ENCODE assay signal across 8 cellular contexts in the genomic region with DNA sequence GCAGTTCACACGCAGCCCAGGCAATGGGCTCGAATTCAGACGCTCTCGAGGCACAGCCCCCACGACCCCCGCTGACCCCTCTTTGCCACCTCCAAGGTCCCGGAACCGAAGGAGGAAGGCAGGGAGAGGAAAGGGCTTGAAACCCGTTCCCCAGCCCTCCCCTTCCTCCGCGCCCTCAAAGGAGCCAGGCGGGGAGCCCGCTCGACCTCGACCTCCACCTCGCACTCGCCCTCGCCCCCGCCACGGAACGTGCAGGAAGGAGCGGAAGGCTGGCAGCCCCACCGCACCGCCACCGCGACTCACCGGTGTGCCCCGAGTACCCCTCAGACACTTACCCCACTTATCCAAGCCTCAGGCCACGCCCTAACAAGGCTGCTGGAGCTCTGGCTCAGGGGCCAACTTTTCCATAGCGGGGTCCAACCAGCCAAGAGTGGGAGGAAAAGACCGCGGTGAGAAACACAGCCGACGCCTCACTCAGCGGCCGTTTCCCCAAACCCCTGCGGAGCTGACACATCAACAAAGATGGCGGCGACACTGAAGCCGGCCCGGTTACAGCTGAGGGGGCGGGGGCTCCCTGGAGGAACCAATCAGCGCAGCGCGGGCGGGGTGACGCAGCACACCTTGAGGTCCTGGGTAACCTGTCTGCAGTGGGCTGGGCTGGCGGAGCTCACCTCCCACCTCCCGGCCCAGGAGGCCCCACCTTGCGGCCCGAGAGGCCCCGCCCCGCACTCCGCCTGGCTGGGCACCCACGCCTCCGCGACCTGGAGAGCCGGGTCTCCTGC. TPM values are rescaled to one million over a fixed set of nuclear protein-coding genes. Genes with fewer than 3 reads are reported as not detected.
A peak's percentile ranks its signal among the peaks of the same experiment; 100 is the strongest.
DNase-seq lines count a peak whose midpoint lies in the region; ATAC-seq, FAIRE-seq and TF ChIP-seq lines count a peak whose summit lies in the region.

A gene (minus strand): TSS at position 524 of the 782 bp plus-strand sequence. CDS start 10,935 bp downstream, outside the sequence.

- peaks cover 17% of the 10 kb centered on the region for H3K27me3 ChIP-seq in NT2/D1 (ENCODE audit: insufficient read depth, insufficient read length)
- H3K27me3 ChIP-seq in endodermal cell (ENCODE audit: control insufficient read depth, insufficient read depth, low read length, poor library complexity, severe bottlenecking): peaks cover 6% of the 10 kb centered on the region

- peaks cover 13% of the 10 kb centered on the region for H3K9me3 Mint-ChIP-seq in endodermal cell

- peak; percentile 58 for FAIRE-seq in HTR-8/SVneo (lab: Jason Lieb, UNC)

- H3K4me1 Mint-ChIP-seq in endodermal cell: peaks cover 21% of the 10 kb centered on the region

- H3K36me3 Mint-ChIP-seq in endodermal cell (ENCODE audit: low read depth): peaks cover 23% of the 10 kb centered on the region

- H3K27ac Mint-ChIP-seq in endodermal cell: peak within 1 kb of the TSS; percentile 99

- H3K36me3 ChIP-seq in NT2/D1 (ENCODE audit: insufficient read depth, insufficient read length, low read length): no peaks in the 10 kb centered on the region
- H3K36me3 ChIP-seq in endodermal cell (ENCODE audit: control insufficient read depth, insufficient read depth, low read length): peaks cover 15% of the 10 kb centered on the region

- peak; percentile 99 for ATAC-seq in GM21381 (IDR thresholded peaks at IDR 0.05; ENCODE audit: unreplicated experiment)

- H3K4me1 ChIP-seq in NT2/D1 (ENCODE audit: insufficient read depth, insufficient read length): no peaks in the 10 kb centered on the region
- no peaks in the 10 kb centered on the region for H3K4me1 ChIP-seq in endodermal cell (ENCODE audit: control insufficient read depth, insufficient read depth, low read length)

- 0% methylated on average over 15 to 57 of the region's 58 CpGs for WGBS in endodermal cell (ENCODE audit: insufficient coverage in 1 of 2, insufficient read length in 1 of 2), 2 experiments

- in situ Hi-C loops in Caki2 (cut with HindIII; ENCODE audit: low pct_unique_long_range_greater_than_20kb, low sequenced_read_pairs): no loop called here

- H3K4me3 ChIP-seq in NT2/D1 (ENCODE audit: insufficient read length, low read depth): peak within 1 kb of the TSS; percentile 95
- H3K4me3 ChIP-seq in endodermal cell (ENCODE audit: low read length): peak within 1 kb of the TSS; percentile 93

- H3K9me3 ChIP-seq in NT2/D1 (ENCODE audit: insufficient read depth, low read length) (peaks cover 11% of the 10 kb centered on the region), endodermal cell (ENCODE audit: control insufficient read depth, low read length) (peaks cover 10% of the 10 kb centered on the region)

- no peak for TF ChIP-seq CTCF in endodermal cell (conservative IDR thresholded peaks at IDR 0.05)

- H3K4me3 Mint-ChIP-seq in endodermal cell: peak within 1 kb of the TSS; percentile 99

- peak within 1 kb of the TSS; percentile 75 for H3K27ac ChIP-seq in endodermal cell (ENCODE audit: low read depth, low read length)

- H3K27me3 Mint-ChIP-seq in endodermal cell (ENCODE audit: insufficient read depth): peaks cover 20% of the 10 kb centered on the region

- DNase-seq in Caki2 (ENCODE audit: low read depth) (peak; percentile 93), HTR-8/SVneo (ENCODE audit: insufficient read length, low spot score) (peak; percentile 89), NT2/D1 (ENCODE audit: low read depth, low spot score) (peak; percentile 94), endodermal cell (peak; percentile 99), mesenteric fat pad (ENCODE audit: low spot score) (peak; percentile 98)
- DNase-seq in activated CD8-positive, alpha-beta memory T cell treated with anti-CD3 and anti-CD28 coated beads, Interleukin-2, amount 50 U/mL, for 4 hours: peak; percentile 99
- DNase-seq in stimulated activated CD8-positive, alpha-beta memory T cell treated with anti-CD3 and anti-CD28 coated beads, Interleukin-15, amount 100 ng/mL, for 24 hours (ENCODE audit: low read depth): peak; percentile 90

- H3K9ac ChIP-seq in NT2/D1 (ENCODE audit: insufficient read length, low read depth) (peak within 1 kb of the TSS; percentile 84), endodermal cell (ENCODE audit: extremely low read depth, low read length, poor library complexity, severe bottlenecking) (peak within 1 kb of the TSS; percentile 97)

RNA-seq across cellular contexts. Expression of the gene that starts here (rescaled TPM):
- 0.49 and 1.6 TPM in 2 replicates for total RNA-seq in Caki2 (2014; rRNA removed; shearing (Covaris generic); ENCODE audit: low replicate concordance)
- 10 to 100 TPM; 19.9 to 22.3 TPM for total RNA-seq in endodermal cell
- polyA plus RNA-seq in endodermal cell (2013, experiment 1 of 2): 7.2 TPM
- 7.9 TPM for polyA plus RNA-seq in endodermal cell (2013, experiment 2 of 2)
- 19.4 TPM for total RNA-seq in mesenteric fat pad

Comparison
In these comparisons a context has a peak if more than half of its experiments do, and no peak if none do; other contexts are left out.
1. Peak in every context shown above with its lines: DNase-seq, ATAC-seq, H3K4me3 ChIP-seq and H3K27ac ChIP-seq.